ENCODE assay signal across 15 cellular contexts in the genomic region with DNA sequence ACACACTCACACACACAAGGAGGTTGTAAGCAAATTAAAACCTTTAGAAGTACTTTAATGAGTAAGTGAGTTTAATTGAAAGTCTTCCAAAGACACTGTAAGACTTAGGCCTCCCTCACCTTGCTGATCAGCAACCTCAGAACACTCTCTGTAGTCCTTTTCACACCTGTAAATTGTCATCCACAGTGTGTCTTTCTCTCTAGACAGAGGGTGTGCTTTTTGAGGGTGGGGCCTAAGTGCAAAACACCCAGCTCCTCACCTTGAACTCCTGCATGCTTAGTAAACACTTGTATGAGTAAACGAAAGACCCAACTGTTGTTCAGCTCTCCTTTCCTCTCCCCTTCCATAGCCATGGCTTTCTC. TPM values are rescaled to one million over a fixed set of nuclear protein-coding genes. Genes with fewer than 3 reads are reported as not detected.
DNase-seq lines count a peak whose midpoint lies in the region; ATAC-seq and TF ChIP-seq lines count a peak whose summit lies in the region.
"Had no signal": no experiment of that assay in that cellular context is flagged by ENCODE, and none has a peak within 500 bp of the region (broad histone marks: within the 10 kb centered on the region; RNA-seq: fewer than 3 reads in every experiment).

No MANE protein-coding gene starts in this region.

- H3K9me3 Mint-ChIP-seq in Calu3 (ENCODE audit: low read depth, unreplicated experiment) = no peaks in the 10 kb centered on the region
- H3K9me3 Mint-ChIP-seq: dendritic cell treated with granulocyte-macrophage colony-stimulating factor and Interleukin-4, amounts not matched to agents 40 ng/mL and 50 ng/mL, for 4 days; IgD-negative memory B cell; immature natural killer cell had no signal

- no peaks in the 10 kb centered on the region for H3K9me3 ChIP-seq in gastroesophageal sphincter
- H3K9me3 ChIP-seq: prostate gland had no signal

- ATAC-seq in GM18498 (IDR thresholded peaks at IDR 0.05; ENCODE audit: unreplicated experiment) (peak; percentile 7), GM21528 (IDR thresholded peaks at IDR 0.05; ENCODE audit: low FRiP score, unreplicated experiment) (peak; percentile 13), HG03520 (IDR thresholded peaks at IDR 0.05; ENCODE audit: unreplicated experiment) (peak; percentile 10), gastroesophageal sphincter (no peak), GM21367 (IDR thresholded peaks at IDR 0.05; ENCODE audit: unreplicated experiment) (no peak)

- H3K4me3 ChIP-seq in gastroesophageal sphincter = no peak overlapping the region
- H3K4me3 ChIP-seq: prostate gland had no signal

- peaks cover 32% of the 10 kb centered on the region for H3K4me1 Mint-ChIP-seq in Calu3 (ENCODE audit: low read depth, unreplicated experiment)
- H3K4me1 Mint-ChIP-seq: IgD-negative memory B cell, immature natural killer cell had no signal

- peak overlapping the region; percentile 44 to 100 (median 76) for H3K27ac ChIP-seq in gastroesophageal sphincter
- H3K27ac ChIP-seq: prostate gland, WERI-Rb-1 had no signal

- H3K27ac Mint-ChIP-seq in Calu3 (ENCODE audit: unreplicated experiment) = no peak overlapping the region
- H3K27ac Mint-ChIP-seq: activated naive CD8-positive, alpha-beta T cell; dendritic cell treated with granulocyte-macrophage colony-stimulating factor and Interleukin-4, amounts not matched to agents 40 ng/mL and 50 ng/mL, for 4 days; immature natural killer cell had no signal

- H3K27me3 Mint-ChIP-seq in Calu3 (ENCODE audit: unreplicated experiment) = no peaks in the 10 kb centered on the region
- H3K27me3 Mint-ChIP-seq: activated naive CD8-positive, alpha-beta T cell; dendritic cell treated with granulocyte-macrophage colony-stimulating factor and Interleukin-4, amounts not matched to agents 40 ng/mL and 50 ng/mL, for 4 days had no signal

- TF ChIP-seq EP300 in gastroesophageal sphincter (IDR thresholded peaks at IDR 0.05) = no peak

- TF ChIP-seq CTCF in gastroesophageal sphincter (IDR thresholded peaks at IDR 0.05) (no peak), Calu3 (IDR thresholded peaks at IDR 0.05; ENCODE audit: unreplicated experiment) (no peak)

- H3K4me3 Mint-ChIP-seq in Calu3 (ENCODE audit: low read depth, unreplicated experiment) = no peak overlapping the region
- H3K4me3 Mint-ChIP-seq: activated naive CD8-positive, alpha-beta T cell; dendritic cell treated with granulocyte-macrophage colony-stimulating factor and Interleukin-4, amounts not matched to agents 40 ng/mL and 50 ng/mL, for 4 days; IgD-negative memory B cell; immature natural killer cell had no signal

- no peaks in the 10 kb centered on the region for H3K36me3 Mint-ChIP-seq in Calu3 (ENCODE audit: insufficient read depth, unreplicated experiment)
- H3K36me3 Mint-ChIP-seq: activated naive CD8-positive, alpha-beta T cell; IgD-negative memory B cell; immature natural killer cell had no signal

- intact Hi-C loops in Calu3 (cut with micrococcal nuclease; ENCODE audit: unreplicated experiment) = loop anchor here (1.0 to 10.0 kb wide), 7 partner anchors 23 to 961 kb away; no protein-coding TSS in a partner anchor

- peaks cover 28 to 82% (median 30%) of the 10 kb centered on the region in 3 donors for H3K4me1 ChIP-seq in gastroesophageal sphincter
- H3K4me1 ChIP-seq: prostate gland had no signal

- WGBS in gastroesophageal sphincter (ENCODE audit: low coverage in 1 of 2), 2 donors = 60 to 80% methylated on average over 1 of the region's 1 CpG

- DNase-seq in NCI-H1105 treated with DMSO at 0.1 percent for 48 hours (lab: John Stamatoyannopoulos, UW) (no peak), NCI-H2029 (lab: John Stamatoyannopoulos, UW) (no peak), Calu3 (no peak)
- DNase-seq: activated CD8-positive, alpha-beta memory T cell treated with anti-CD3 and anti-CD28 coated beads, Interleukin-2, amount 50 U/mL, for 4 hours had no signal

- CTCF ChIA-PET in Calu3 (lab: Charles Lee) = interaction anchor here (0.7 to 3.0 kb wide), 16 partner anchors 8 to 960 kb away, joined by 3 to 42 read pairs (median 6); no protein-coding TSS in a partner anchor

- H3K36me3 ChIP-seq in gastroesophageal sphincter = no peaks in the 10 kb centered on the region
- H3K36me3 ChIP-seq: prostate gland, WERI-Rb-1 had no signal

- no peak for TF ChIP-seq POLR2A in gastroesophageal sphincter (IDR thresholded peaks at IDR 0.05)

- no peaks in the 10 kb centered on the region for H3K27me3 ChIP-seq in gastroesophageal sphincter

- BruUV-seq in Calu3 (replicated peaks; lab: Mats Ljungman, UMichigan) = no TSS peak

RNA-seq across cellular contexts. Expression of a gene that starts 34.3 kb away (rescaled TPM):
- total RNA-seq in gastroesophageal sphincter (10 to 100 TPM; 19.6 to 47.1 (median 30.2) TPM), Calu3 (2022) (1.2 and 2.6 TPM in 2 replicates)

Comparison
In these comparisons a context has a peak if more than half of its experiments do, and no peak if none do; other contexts are left out.
1. ATAC-seq: peak in GM18498 (single experiment), GM21528 (single experiment) and HG03520 (single experiment); none in gastroesophageal sphincter (single experiment) and GM21367 (single experiment).